8 cellular contexts compared by ENCODE assay signal in genomic region chr5:103561670-103562069, GRCh38. TPM values are rescaled to one million over a fixed set of nuclear protein-coding genes. Genes with fewer than 3 reads are reported as not detected.
DNase-seq lines count a peak whose midpoint lies in the region; ATAC-seq and TF ChIP-seq lines count a peak whose summit lies in the region.

No MANE protein-coding gene starts in this region.

- ATAC-seq in HG02642 (IDR thresholded peaks at IDR 0.05; ENCODE audit: poor library complexity, unreplicated experiment) (peak; percentile 6), HG03469 (IDR thresholded peaks at IDR 0.05; ENCODE audit: unreplicated experiment) (no peak), GM18873 (IDR thresholded peaks at IDR 0.05; ENCODE audit: low FRiP score, unreplicated experiment) (no peak)

- no peaks in the 10 kb centered on the region for H3K9me3 Mint-ChIP-seq in mesothelial cell of epicardium

- H3K4me3 ChIP-seq in brain microvascular endothelial cell (ENCODE audit: low read depth, low read length): peak overlapping the region; percentile 79

- H3K27me3 ChIP-seq in brain microvascular endothelial cell (replicated peaks): no peaks in the 10 kb centered on the region

- H3K27ac ChIP-seq in brain microvascular endothelial cell: peak overlapping the region; percentile 94

- no peak for TF ChIP-seq CTCF in brain microvascular endothelial cell (IDR thresholded peaks at IDR 0.05; ENCODE audit: low read depth, low read length, missing control alignments)
- no peak for TF ChIP-seq CTCF in mesothelial cell of epicardium (IDR thresholded peaks at IDR 0.05; ENCODE audit: unreplicated experiment)

- peak overlapping the region; percentile 95 for H3K27ac Mint-ChIP-seq in mesothelial cell of epicardium

- peak; percentile 4 for DNase-seq in Ammon's horn (ENCODE audit: low spot score)
- no peak for DNase-seq in brain microvascular endothelial cell
- no peak for DNase-seq in mesothelial cell of epicardium (ENCODE audit: low spot score in 2 of 2, unreplicated experiment in 2 of 2)
- DNase-seq in NCI-H345 treated with DMSO at 0.1 percent for 48 hours (lab: John Stamatoyannopoulos, UW; ENCODE audit: unreplicated experiment): no peak
- DNase-seq in NCI-H1105 (lab: John Stamatoyannopoulos, UW): no peak

- peaks cover 10% of the 10 kb centered on the region for H3K36me3 Mint-ChIP-seq in mesothelial cell of epicardium

- peaks cover 21% of the 10 kb centered on the region for H3K4me1 Mint-ChIP-seq in mesothelial cell of epicardium

- H3K4me3 Mint-ChIP-seq in mesothelial cell of epicardium: peak overlapping the region; percentile 95

- no peaks in the 10 kb centered on the region for H3K27me3 Mint-ChIP-seq in mesothelial cell of epicardium (ENCODE audit: low read depth)

- in situ Hi-C loops in brain microvascular endothelial cell (cut with HindIII; ENCODE audit: low pct_ligation_motif_present, low sequenced_read_pairs): no loop called here

- no peaks in the 10 kb centered on the region for H3K36me3 ChIP-seq in brain microvascular endothelial cell (replicated peaks)

RNA-seq across cellular contexts. Expression of gene NUDT12, which starts 0.9 kb away (rescaled TPM):
- 12.2 to 14.1 TPM (median 12.7 TPM) in 3 replicates for total RNA-seq in mesothelial cell of epicardium
